ENCODE assay signal across 17 cellular contexts in the genomic region with DNA sequence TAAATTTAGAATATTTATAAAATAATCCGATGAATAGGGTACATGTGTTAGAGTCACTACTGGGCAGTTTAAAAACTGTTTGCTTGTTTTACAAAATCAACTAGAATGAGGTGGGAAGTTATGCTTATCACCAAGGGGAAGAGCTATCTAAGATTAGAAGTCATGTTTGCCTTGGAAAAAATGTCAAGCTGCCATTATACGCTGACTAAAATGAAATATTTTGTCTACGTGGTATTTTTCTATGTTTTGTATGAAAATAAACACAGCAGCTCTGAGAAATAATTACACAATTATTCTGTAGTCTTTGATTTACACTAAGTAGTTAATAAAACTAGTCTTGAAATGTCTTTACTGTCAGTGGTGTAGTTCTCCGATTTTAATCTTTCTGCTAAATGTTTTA.
"Had no signal": no experiment of that assay in that cellular context is flagged by ENCODE, and none has a peak within 500 bp of the region (broad histone marks: within the 10 kb centered on the region; RNA-seq: fewer than 3 reads in every experiment).

No MANE protein-coding gene starts in this region.

- H3K4me3 ChIP-seq: K562 had no signal

- H3K27ac ChIP-seq: KMS-11, RWPE1 had no signal

- H3K4me2 ChIP-seq: KMS-11 had no signal

- H3K9ac ChIP-seq: KMS-11 had no signal

- FAIRE-seq: K562 had no signal

- ATAC-seq: K562 had no signal

- DNase-seq: MV-4-11, NCI-H1048, NCI-H1105, NCI-H1417, NCI-H1436 treated with DMSO at 0.1 percent for 48 hours, NCI-H1694, NCI-H187 treated with DMSO at 0.1 percent for 48 hours, NCI-H2029 treated with DMSO at 0.1 percent for 48 hours, NCI-H2107, NCI-H2227 treated with DMSO at 0.1 percent for 48 hours, NCI-H524, NCI-H526 treated with DMSO at 0.1 percent for 48 hours, NCI-H774, SHP77 had no signal
